Comparison of ENCODE assay signal across 18 cellular contexts in genomic region chr9:133788045-133788818, GRCh38. TPM values are rescaled to one million over a fixed set of nuclear protein-coding genes. Genes with fewer than 3 reads are reported as not detected.
A peak's percentile ranks its signal among the peaks of the same experiment; 100 is the strongest.
DNase-seq lines count a peak whose midpoint lies in the region; FAIRE-seq and TF ChIP-seq lines count a peak whose summit lies in the region.
"Had no signal": no experiment of that assay in that cellular context is flagged by ENCODE, and none has a peak within 500 bp of the region (broad histone marks: within the 10 kb centered on the region; RNA-seq: fewer than 3 reads in every experiment).

No MANE protein-coding gene starts in this region.

- H3K4me3 Mint-ChIP-seq in T-helper 2 cell treated with Interferon-gamma antibody and Interleukin-4, amounts not matched to agents 5 μg/mL and 100 μg/mL, for 36 hours, result no peak overlapping the region
- H3K4me3 Mint-ChIP-seq: natural killer cell; T-helper 1 cell treated with Interleukin-12 subunit alpha and Interleukin-12 subunit beta and Interleukin-4 antibody, amounts not matched to agents 30 μg/mL and 1 μg/mL, for 36 hours had no signal

- TF ChIP-seq POLR2A in GM12892 (IDR thresholded peaks at IDR 0.05; ENCODE audit: low read depth, low read length) (peak; percentile 38; the same call in 1 of the 2 replicates), stomach (IDR thresholded peaks at IDR 0.05) (no peak)

- no peaks in the 10 kb centered on the region for H3K9me3 Mint-ChIP-seq in T-helper 2 cell treated with Interferon-gamma antibody and Interleukin-4, amounts not matched to agents 5 μg/mL and 100 μg/mL, for 36 hours
- H3K9me3 Mint-ChIP-seq: natural killer cell; T-helper 1 cell treated with Interleukin-12 subunit alpha and Interleukin-12 subunit beta and Interleukin-4 antibody, amounts not matched to agents 30 μg/mL and 1 μg/mL, for 36 hours had no signal

- H3K4me1 Mint-ChIP-seq in T-helper 2 cell treated with Interferon-gamma antibody and Interleukin-4, amounts not matched to agents 5 μg/mL and 100 μg/mL, for 36 hours (ENCODE audit: low read depth), result peaks cover 10% of the 10 kb centered on the region

- no peak overlapping the region for H3K4me3 ChIP-seq in hepatocyte
- peak overlapping the region in 1 of 4 donors; percentile 9 for H3K4me3 ChIP-seq in stomach
- H3K4me3 ChIP-seq: prostate gland had no signal

- H3K4me2 ChIP-seq in hepatocyte, result no peak overlapping the region

- WGBS in hepatocyte (ENCODE audit: low lambda C conversion rate, missing lambda C conversion rate), result 94% methylated on average over 36 of the region's 37 CpGs
- WGBS in stomach, 5 donors, result 64 to 83% (median 70%) methylated on average over 20 to 37 of the region's 37 CpGs

- H3K9me3 ChIP-seq in hepatocyte (ENCODE audit: low read depth) (no peaks in the 10 kb centered on the region), stomach (no peaks in the 10 kb centered on the region)
- H3K9me3 ChIP-seq: prostate gland had no signal

- intact Hi-C loops in stomach (cut with DNase I; ENCODE audit: low total_unique reads), result loop anchor here (10.0 kb wide), 1 partner anchor 307 kb away; no protein-coding TSS in a partner anchor

- no peak for FAIRE-seq in GM12892 (lab: Jason Lieb, UNC)
- FAIRE-seq: colon had no signal

- no peak overlapping the region for H2AFZ ChIP-seq in hepatocyte

- no peaks in the 10 kb centered on the region for H3K27me3 Mint-ChIP-seq in T-helper 2 cell treated with Interferon-gamma antibody and Interleukin-4, amounts not matched to agents 5 μg/mL and 100 μg/mL, for 36 hours (ENCODE audit: low read depth)

- TF ChIP-seq EP300 in stomach (IDR thresholded peaks at IDR 0.05), result no peak

- H3K27ac Mint-ChIP-seq in T-helper 2 cell treated with Interferon-gamma antibody and Interleukin-4, amounts not matched to agents 5 μg/mL and 100 μg/mL, for 36 hours, result no peak overlapping the region
- H3K27ac Mint-ChIP-seq: natural killer cell; T-helper 1 cell treated with Interleukin-12 subunit alpha and Interleukin-12 subunit beta and Interleukin-4 antibody, amounts not matched to agents 30 μg/mL and 1 μg/mL, for 36 hours had no signal

- H3K79me2 ChIP-seq in hepatocyte, result no peaks in the 10 kb centered on the region

- TF ChIP-seq CTCF in VCaP (conservative IDR thresholded peaks at IDR 0.05) (no peak), hepatocyte (IDR thresholded peaks at IDR 0.05; ENCODE audit: poor library complexity) (no peak), stomach (IDR thresholded peaks at IDR 0.05) (no peak)

- H3K27ac ChIP-seq in VCaP, result peak overlapping the region; percentile 55
- H3K27ac ChIP-seq in hepatocyte, result peak overlapping the region; percentile 37
- peak overlapping the region in 4 of 5 donors; percentile 44 to 80 (median 56) for H3K27ac ChIP-seq in stomach
- H3K27ac ChIP-seq: prostate gland had no signal

- H3K36me3 Mint-ChIP-seq in T-helper 2 cell treated with Interferon-gamma antibody and Interleukin-4, amounts not matched to agents 5 μg/mL and 100 μg/mL, for 36 hours (ENCODE audit: low read depth), result no peaks in the 10 kb centered on the region
- H3K36me3 Mint-ChIP-seq: natural killer cell had no signal

- H3K36me3 ChIP-seq in hepatocyte (replicated peaks; ENCODE audit: insufficient read depth, low read depth), result no peaks in the 10 kb centered on the region
- H3K36me3 ChIP-seq in stomach, result peaks cover 0 to 43% (median 24%) of the 10 kb centered on the region in 4 donors
- H3K36me3 ChIP-seq: prostate gland had no signal

- H3K4me1 ChIP-seq in hepatocyte (ENCODE audit: insufficient read depth) (no peaks in the 10 kb centered on the region), stomach (peaks cover 10 to 41% (median 37%) of the 10 kb centered on the region in 4 donors)

- no peaks in the 10 kb centered on the region for H3K9me2 ChIP-seq in hepatocyte (replicated peaks; ENCODE audit: insufficient read depth)

- H4K20me1 ChIP-seq in hepatocyte (ENCODE audit: insufficient read depth, poor library complexity, severe bottlenecking), result no peaks in the 10 kb centered on the region

- DNase-seq in GM12892 (ENCODE audit: insufficient read length) (no peak), hepatocyte (ENCODE audit: low spot score) (no peak), stomach (no peak), germinal center (ENCODE audit: low spot score) (no peak), cerebellum (ENCODE audit: low spot score) (no peak)
- DNase-seq in T-helper 2 cell treated with Interferon-gamma antibody and Interleukin-4, amounts not matched to agents 5 μg/mL and 100 μg/mL, for 36 hours (ENCODE audit: low spot score), result no peak
- DNase-seq: activated CD4-positive, CD25-positive, alpha-beta regulatory T cell treated with anti-CD3 and anti-CD28 coated beads, Interleukin-2, amount 50 U/mL, for 72 hours; activated effector memory CD4-positive, alpha-beta T cell treated with anti-CD3 and anti-CD28 coated beads, Interleukin-2, amount 50 U/mL, for 16 hours; Calu3; natural killer cell; NCI-H1930; SHP77; stimulated activated CD4-positive, alpha-beta T cell treated with anti-CD3 and anti-CD28 coated beads, Interleukin-12 subunit alpha, Interleukin-12 subunit beta, amount 100 ng/mL, for 4 hours; stimulated activated naive CD4-positive, alpha-beta T cell treated with Interleukin-2 at 50 U/mL for 16 hours had no signal

- H3K27me3 ChIP-seq in hepatocyte (no peaks in the 10 kb centered on the region), stomach (no peaks in the 10 kb centered on the region)

RNA-seq across cellular contexts. Expression of gene SARDH, which starts 50.1 kb away (rescaled TPM):
- polyA plus RNA-seq in GM12892 (2012; ENCODE audit: missing spikeins), result not detected
- total RNA-seq in hepatocyte, result 6.7 and 9.8 TPM in 2 replicates
- 7.5 and 8.1 TPM in 2 replicates for polyA plus RNA-seq in hepatocyte
- 10 to 100 TPM in 1 of 5 donors, 1 to 10 TPM in 3, not detected in 1; 2.3 to 15.2 (median 3.9) TPM for total RNA-seq in stomach
- polyA plus RNA-seq in stomach, result 1 to 10 TPM in 1 of 3 donors, under 1 TPM in 2; 0.76 to 2.6 (median 0.93) TPM
- 4.2 TPM for total RNA-seq in cerebellum
- total RNA-seq: Calu3 had no signal
